2 cellular contexts compared by ENCODE assay signal in the genomic region with DNA sequence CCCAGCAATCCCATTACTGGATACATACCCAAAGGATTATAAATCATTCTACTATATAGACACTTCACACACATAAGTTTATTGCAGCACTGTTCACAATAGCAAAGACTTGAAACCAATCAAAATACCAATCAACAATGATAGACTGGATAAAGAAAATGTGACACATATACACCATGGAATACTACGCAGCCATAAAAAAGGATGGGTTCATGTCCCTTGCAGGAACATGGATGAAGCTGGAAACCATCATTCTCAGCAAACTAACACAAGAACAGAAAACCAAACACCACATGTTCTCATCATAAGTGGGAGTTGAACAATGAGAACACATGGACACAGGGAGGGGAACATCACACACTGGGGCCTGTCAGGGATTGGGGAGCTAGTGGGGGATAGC.
DNase-seq lines count a peak whose midpoint lies in the region; ATAC-seq, FAIRE-seq and TF ChIP-seq lines count a peak whose summit lies in the region.
"Not testable (repeated sequence)": the region's sequence is repeated elsewhere in the genome, so short reads cannot be mapped to it uniquely, and the experiment has no call there.

No MANE protein-coding gene starts in this region.

- not testable (repeated sequence) for H2AFZ ChIP-seq in K562 (ENCODE audit: low read depth, low read length)

- not testable (repeated sequence) for BruUV-seq in K562 (replicated peaks; lab: Mats Ljungman, UMichigan)

- H3K27me3 ChIP-seq in K562 (ENCODE audit: control insufficient read depth in 2 of 2, insufficient read depth in 2 of 2, low read length in 2 of 2): not testable (repeated sequence)

- not testable (repeated sequence) for H3K4me3 ChIP-seq in HEK293 (ENCODE audit: low read depth, low read length); K562

- not testable (repeated sequence) for H3K79me2 ChIP-seq in K562 (ENCODE audit: control insufficient read depth, insufficient read depth, low read length)

- POLR2A ChIA-PET in HEK293 (lab: Yijun Ruan, JAX); K562 (lab: Yijun Ruan, JAX): not testable (repeated sequence)

- 9% methylated on average over 1 of the region's 1 CpG for whole genome bisulfite sequencing in K562 (ENCODE audit: insufficient coverage, low coverage, missing lambda C conversion rate)

- H4K20me1 ChIP-seq in K562 (replicated peaks; ENCODE audit: control insufficient read depth, insufficient read depth, low read length): not testable (repeated sequence)

- H3K9me3 ChIP-seq in HEK293 (ENCODE audit: control insufficient read depth, insufficient read depth, low read depth, low read length); K562 (replicated peaks; ENCODE audit: control insufficient read depth, insufficient read depth, low read depth, low read length): not testable (repeated sequence)

- TF ChIP-seq EP300 in K562 (IDR thresholded peaks at IDR 0.05; ENCODE audit: low read length): not testable (repeated sequence)

- H3K9me1 ChIP-seq in K562 (ENCODE audit: control insufficient read depth, insufficient read depth, low read length): not testable (repeated sequence)

- CTCF ChIA-PET in HEK293 (lab: Yijun Ruan, JAX): interaction anchor here (0.6 kb wide), 1 partner anchor 82 kb away, joined by 3 read pairs; no protein-coding TSS in a partner anchor
- CTCF ChIA-PET in K562 (lab: Yijun Ruan, JAX; ENCODE audit: low intra/inter-chr PET ratio): not testable (repeated sequence)

- not testable (repeated sequence) for DNase-seq in K562 (ENCODE audit: extremely low read depth in 1 of 4, low spot score in 3 of 4)

- TF ChIP-seq CTCF in HEK293 (tag by site-specific recombination; IDR thresholded peaks at IDR 0.05); K562 (IDR thresholded peaks at IDR 0.05 in 2 of 3, conservative IDR thresholded peaks at IDR 0.05 in 1 of 3; ENCODE audit: insufficient read depth in 2 of 3, low read depth in 1 of 3, low read length in 3 of 3): not testable (repeated sequence)

- not testable (repeated sequence) for TF ChIP-seq RAD21 in K562 (CRISPR knock-in tag; conservative IDR thresholded peaks at IDR 0.05 in 1 of 2, IDR thresholded peaks at IDR 0.05 in 1 of 2)

- H3K36me3 ChIP-seq in HEK293 (ENCODE audit: control insufficient read depth in 2 of 2, insufficient read depth in 1 of 2, low read length in 2 of 2); K562 (ENCODE audit: control insufficient read depth, insufficient read depth, low read length): not testable (repeated sequence)

- not testable (repeated sequence) for ATAC-seq in K562

- TF ChIP-seq POLR2A in K562 (conservative IDR thresholded peaks at IDR 0.05): not testable (repeated sequence)

- in situ Hi-C loops in K562 (cut with MboI): not testable (repeated sequence)

- not testable (repeated sequence) for FAIRE-seq in K562 (lab: Jason Lieb, UNC)

- H3K4me1 ChIP-seq in HEK293 (ENCODE audit: control insufficient read depth, insufficient read depth, low read length); K562 (replicated peaks in 1 of 2; ENCODE audit: control insufficient read depth in 2 of 2, insufficient read depth in 2 of 2, low read length in 2 of 2): not testable (repeated sequence)

- H3K4me2 ChIP-seq in K562 (ENCODE audit: insufficient read depth, low read length): not testable (repeated sequence)

- not testable (repeated sequence) for H3K27ac ChIP-seq in HEK293 (ENCODE audit: extremely low read depth, low read depth, low read length); K562 (ENCODE audit: extremely low read depth, low read depth, low read length)

- intact Hi-C loops in K562 (cut with micrococcal nuclease): not testable (repeated sequence)

- H3K9ac ChIP-seq in K562 (ENCODE audit: insufficient read depth in 1 of 2, low read depth in 2 of 2, low read length in 2 of 2): not testable (repeated sequence)

TF ChIP-seq in HEK293, 187 proteins besides CTCF, POLR2A, EP300 and RAD21:
- TF ChIP-seq, protein P1, sequence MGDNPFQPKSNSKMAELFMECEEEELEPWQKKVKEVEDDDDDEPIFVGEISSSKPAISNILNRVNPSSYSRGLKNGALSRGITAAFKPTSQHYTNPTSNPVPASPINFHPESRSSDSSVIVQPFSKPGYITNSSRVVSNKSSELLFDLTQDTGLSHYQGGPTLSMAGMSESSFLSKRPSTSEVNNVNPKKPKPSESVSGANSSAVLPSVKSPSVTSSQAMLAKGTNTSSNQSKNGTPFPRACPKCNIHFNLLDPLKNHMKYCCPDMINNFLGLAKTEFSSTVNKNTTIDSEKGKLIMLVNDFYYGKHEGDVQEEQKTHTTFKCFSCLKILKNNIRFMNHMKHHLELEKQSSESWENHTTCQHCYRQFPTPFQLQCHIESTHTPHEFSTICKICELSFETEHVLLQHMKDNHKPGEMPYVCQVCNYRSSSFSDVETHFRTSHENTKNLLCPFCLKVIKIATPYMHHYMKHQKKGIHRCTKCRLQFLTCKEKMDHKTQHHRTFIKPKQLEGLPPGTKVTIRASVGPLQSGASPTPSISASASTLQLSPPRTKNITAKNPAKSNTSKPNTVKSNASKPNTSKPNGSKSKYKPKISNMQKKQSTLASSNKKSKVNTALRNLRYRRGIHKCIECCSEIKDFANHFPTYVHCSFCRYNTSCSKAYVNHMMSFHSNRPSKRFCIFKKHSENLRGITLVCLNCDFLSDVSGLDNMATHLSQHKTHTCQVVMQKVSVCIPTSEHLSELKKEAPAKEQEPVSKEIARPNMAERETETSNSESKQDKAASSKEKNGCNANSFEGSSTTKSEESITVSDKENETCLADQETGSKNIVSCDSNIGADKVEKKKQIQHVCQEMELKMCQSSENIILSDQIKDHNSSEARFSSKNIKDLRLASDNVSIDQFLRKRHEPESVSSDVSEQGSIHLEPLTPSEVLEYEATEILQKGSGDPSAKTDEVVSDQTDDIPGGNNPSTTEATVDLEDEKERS (tag by site-specific recombination; IDR thresholded peaks at IDR 0.05): 0 out of 2 replicates have a peak, but pooled peaks have one; percentile 46
- peak; percentile 58; the same call in 1 of the 2 replicates for TF ChIP-seq ZNF146 (tag by site-specific recombination; IDR thresholded peaks at IDR 0.05)

TF ChIP-seq in K562, 482 proteins besides CTCF, POLR2A, EP300 and RAD21:
- peak; percentile 76 for TF ChIP-seq ZNF146 (CRISPR knock-in tag; IDR thresholded peaks at IDR 0.05; ENCODE audit: unreplicated experiment)
